ENCODE assay signal across 8 cellular contexts in genomic region chr19:2084993-2085720, GRCh38. TPM values are rescaled to one million over a fixed set of nuclear protein-coding genes. Genes with fewer than 3 reads are reported as not detected.
DNase-seq lines count a peak whose midpoint lies in the region; ATAC-seq, FAIRE-seq and TF ChIP-seq lines count a peak whose summit lies in the region.

No MANE protein-coding gene starts in this region.

- TF ChIP-seq POLR2A in GM12892 (IDR thresholded peaks at IDR 0.05; ENCODE audit: low read depth, low read length), result peak; percentile 92

- DNase-seq in GM12892 (ENCODE audit: insufficient read length) (peak; percentile 88), T-helper 9 cell (peak; percentile 88), ascending aorta (ENCODE audit: low spot score in 2 of 2) (peak; percentile 56 to 87), medulla oblongata (ENCODE audit: extremely low spot score) (peak; percentile 41), NCI-H2107 treated with DMSO at 0.1 percent for 48 hours (lab: John Stamatoyannopoulos, UW; ENCODE audit: unreplicated experiment) (no peak), NCI-H1417 treated with DMSO at 0.1 percent for 48 hours (lab: John Stamatoyannopoulos, UW) (no peak)
- DNase-seq in stimulated activated CD8-positive, alpha-beta memory T cell treated with anti-CD3 and anti-CD28 coated beads, Interleukin-7, amount 100 ng/mL, for 4 hours (ENCODE audit: low read depth in 2 of 2), result peak; percentile 91 to 93

- peaks cover 19 to 26% of the 10 kb centered on the region in 2 donors for H3K36me3 ChIP-seq in ascending aorta

- no peaks in the 10 kb centered on the region for H3K27me3 ChIP-seq in ascending aorta

- no peaks in the 10 kb centered on the region for H3K9me3 ChIP-seq in ascending aorta

- FAIRE-seq in GM12892 (lab: Jason Lieb, UNC), result peak; percentile 97

- ATAC-seq in HG03135 (IDR thresholded peaks at IDR 0.05; ENCODE audit: unreplicated experiment), result peak; percentile 35

- intact Hi-C loops in ascending aorta (cut with DNase I), result no loop called here

- peak overlapping the region; percentile 27 to 36 for H3K27ac ChIP-seq in ascending aorta

- H3K4me3 ChIP-seq in ascending aorta, result no peak overlapping the region

- TF ChIP-seq CTCF in ascending aorta (IDR thresholded peaks at IDR 0.05), result no peak

- H3K4me1 ChIP-seq in ascending aorta, result peaks cover 0 to 5% of the 10 kb centered on the region in 2 donors

RNA-seq across cellular contexts. Expression of gene MOB3A, which starts 11.0 kb away (rescaled TPM):
- polyA plus RNA-seq in GM12892 (2012; ENCODE audit: missing spikeins), result 113 TPM
- total RNA-seq in ascending aorta, result 44.4 TPM

RNA-seq across cellular contexts. Expression of gene IZUMO4, which starts 11.6 kb away (rescaled TPM):
- polyA plus RNA-seq in GM12892 (2012; ENCODE audit: missing spikeins), result 43.2 TPM
- not detected for total RNA-seq in ascending aorta

RNA-seq across cellular contexts. Expression of gene MKNK2, which starts 34.1 kb away (rescaled TPM):
- polyA plus RNA-seq in GM12892 (2012; ENCODE audit: missing spikeins), result 245 TPM
- total RNA-seq in ascending aorta, result 228 TPM

Comparison
In these comparisons a context has a peak if more than half of its experiments do, and no peak if none do; other contexts are left out.
1. DNase-seq: peak in GM12892 (single experiment), T-helper 9 cell (single experiment), ascending aorta (2 of 2), medulla oblongata (single experiment) and stimulated activated CD8-positive, alpha-beta memory T cell treated with anti-CD3 and anti-CD28 coated beads, Interleukin-7, amount 100 ng/mL, for 4 hours (2 of 2); none in NCI-H2107 treated with DMSO at 0.1 percent for 48 hours (single experiment) and NCI-H1417 treated with DMSO at 0.1 percent for 48 hours (single experiment).